ENCODE assay signal across 22 cellular contexts in genomic region chr19:35733180-35734125, GRCh38. TPM values are rescaled to one million over a fixed set of nuclear protein-coding genes. Genes with fewer than 3 reads are reported as not detected.
DNase-seq lines count a peak whose midpoint lies in the region; ATAC-seq and TF ChIP-seq lines count a peak whose summit lies in the region.
"Had no signal": no experiment of that assay in that cellular context is flagged by ENCODE, and none has a peak within 500 bp of the region (broad histone marks: within the 10 kb centered on the region; RNA-seq: fewer than 3 reads in every experiment).

No MANE protein-coding gene starts in this region.

- no peak overlapping the region for H3K4me2 ChIP-seq in GM23248 (ENCODE audit: unreplicated experiment)
- no peak overlapping the region for H3K4me2 ChIP-seq in neuronal stem cell (ENCODE audit: insufficient read depth, low read length, poor library complexity, severe bottlenecking)
- H3K4me2 ChIP-seq: neural progenitor cell, smooth muscle cell had no signal

- H3K4me1 ChIP-seq in GM23248 (ENCODE audit: insufficient read depth) (no peaks in the 10 kb centered on the region), neuronal stem cell (ENCODE audit: control insufficient read depth in 2 of 2, insufficient read depth in 1 of 2, low read depth in 1 of 2, low read length in 2 of 2) (no peaks in the 10 kb centered on the region), gastroesophageal sphincter (no peaks in the 10 kb centered on the region), endodermal cell (ENCODE audit: control insufficient read depth, insufficient read depth, low read length) (no peaks in the 10 kb centered on the region)
- H3K4me1 ChIP-seq: breast epithelium, neural progenitor cell had no signal

- TF ChIP-seq CTCF in gastroesophageal sphincter (IDR thresholded peaks at IDR 0.05) (no peak), endodermal cell (conservative IDR thresholded peaks at IDR 0.05) (no peak)

- TF ChIP-seq POLR2A in gastroesophageal sphincter (IDR thresholded peaks at IDR 0.05), result no peak

- H3K4me3 Mint-ChIP-seq in activated naive CD8-positive, alpha-beta T cell treated with anti-CD3 and anti-CD28 coated beads, Interleukin-2, amount 10 ng/mL, durations not matched to agents 7 days and 5 days, result no peak overlapping the region
- H3K4me3 Mint-ChIP-seq in endodermal cell, result no peak overlapping the region

- no peak overlapping the region for H2AK5ac ChIP-seq in neuronal stem cell (ENCODE audit: low read depth, low read length)

- H3K14ac ChIP-seq in neuronal stem cell (ENCODE audit: low read length), result no peak overlapping the region

- H4K8ac ChIP-seq in neuronal stem cell (ENCODE audit: low read depth, low read length), result peak overlapping the region; percentile 17

- no peaks in the 10 kb centered on the region for H3K79me2 ChIP-seq in GM23248 (ENCODE audit: insufficient read depth)

- H3K9me3 Mint-ChIP-seq in activated naive CD4-positive, alpha-beta T cell treated with anti-CD3 and anti-CD28 coated beads, Interleukin-2, amount 50 U/mL, for 72 hours, result no peaks in the 10 kb centered on the region
- H3K9me3 Mint-ChIP-seq in activated naive CD8-positive, alpha-beta T cell treated with anti-CD3 and anti-CD28 coated beads, Interleukin-2, amount 10 ng/mL, durations not matched to agents 7 days and 5 days, result no peaks in the 10 kb centered on the region
- no peaks in the 10 kb centered on the region for H3K9me3 Mint-ChIP-seq in endodermal cell
- H3K9me3 Mint-ChIP-seq: CD8-positive, alpha-beta memory T cell; neural progenitor cell had no signal

- no peak overlapping the region for H2BK15ac ChIP-seq in neuronal stem cell (ENCODE audit: low read length)

- H2BK120ac ChIP-seq in neuronal stem cell (ENCODE audit: low read depth, low read length), result no peak overlapping the region

- H3K9me3 ChIP-seq in GM23248 (ENCODE audit: low read depth) (no peaks in the 10 kb centered on the region), neuronal stem cell (replicated peaks in 1 of 2; ENCODE audit: control insufficient read depth in 2 of 2, insufficient read depth in 1 of 2, low read depth in 1 of 2, low read length in 2 of 2) (no peaks in the 10 kb centered on the region), gastroesophageal sphincter (no peaks in the 10 kb centered on the region), endodermal cell (ENCODE audit: control insufficient read depth, low read length) (no peaks in the 10 kb centered on the region)
- H3K9me3 ChIP-seq: breast epithelium had no signal

- H3K27ac Mint-ChIP-seq in activated naive CD4-positive, alpha-beta T cell treated with anti-CD3 and anti-CD28 coated beads, Interleukin-2, amount 50 U/mL, for 72 hours, result peak overlapping the region; percentile 57 to 93
- H3K27ac Mint-ChIP-seq in activated naive CD8-positive, alpha-beta T cell treated with anti-CD3 and anti-CD28 coated beads, Interleukin-2, amount 10 ng/mL, durations not matched to agents 7 days and 5 days, result peak overlapping the region; percentile 31
- no peak overlapping the region for H3K27ac Mint-ChIP-seq in endodermal cell
- H3K27ac Mint-ChIP-seq: neural progenitor cell had no signal

- peaks cover 10% of the 10 kb centered on the region for H3K4me1 Mint-ChIP-seq in activated naive CD8-positive, alpha-beta T cell treated with anti-CD3 and anti-CD28 coated beads, Interleukin-2, amount 10 ng/mL, durations not matched to agents 7 days and 5 days
- H3K4me1 Mint-ChIP-seq in endodermal cell, result no peaks in the 10 kb centered on the region
- H3K4me1 Mint-ChIP-seq: neural progenitor cell had no signal

- no peak overlapping the region for H4K91ac ChIP-seq in neuronal stem cell (ENCODE audit: low read depth, low read length, poor library complexity)

- H3K36me3 ChIP-seq in GM23248 (ENCODE audit: low read depth) (peaks cover 11% of the 10 kb centered on the region; the same call in 1 of the 2 replicates), neuronal stem cell (replicated peaks in 1 of 2; ENCODE audit: control insufficient read depth in 2 of 2, insufficient read depth in 2 of 2, low read length in 2 of 2) (peaks cover 74 to 98% of the 10 kb centered on the region in 2 donors), gastroesophageal sphincter (peaks cover 0 to 100% of the 10 kb centered on the region in 2 donors), endodermal cell (ENCODE audit: control insufficient read depth, insufficient read depth, low read length) (peaks cover 75% of the 10 kb centered on the region)
- H3K36me3 ChIP-seq: neural progenitor cell had no signal

- no peaks in the 10 kb centered on the region for H4K20me1 ChIP-seq in GM23248 (ENCODE audit: insufficient read depth)

- no peaks in the 10 kb centered on the region for H3K27me3 Mint-ChIP-seq in activated naive CD8-positive, alpha-beta T cell treated with anti-CD3 and anti-CD28 coated beads, Interleukin-2, amount 10 ng/mL, durations not matched to agents 7 days and 5 days
- no peaks in the 10 kb centered on the region for H3K27me3 Mint-ChIP-seq in endodermal cell (ENCODE audit: insufficient read depth)
- H3K27me3 Mint-ChIP-seq: CD8-positive, alpha-beta memory T cell had no signal

- in situ Hi-C loops in GM23248 (cut with MboI), result no loop called here

- H3K18ac ChIP-seq in neuronal stem cell (ENCODE audit: low read length), result no peak overlapping the region

- H3K79me1 ChIP-seq in neuronal stem cell (ENCODE audit: low read depth, low read length), result peaks cover 16% of the 10 kb centered on the region

- no peak overlapping the region for H2BK12ac ChIP-seq in neuronal stem cell (ENCODE audit: low read length)

- POLR2A ChIA-PET in activated naive CD8-positive, alpha-beta T cell treated with anti-CD3 and anti-CD28 coated beads, Interleukin-2, amount 10 ng/mL, durations not matched to agents 7 days and 5 days (lab: Charles Lee), result interaction anchor here (1.8 kb wide), 1 partner anchor 15 kb away, joined by 5 read pairs; no protein-coding TSS in a partner anchor

- H2BK5ac ChIP-seq in neuronal stem cell (ENCODE audit: low read length), result peak overlapping the region; percentile 66

- 85 to 87% methylated on average over 31 to 35 of the region's 35 CpGs for WGBS in GM23248 (ENCODE audit: low coverage in 1 of 2, low lambda C conversion rate in 2 of 2, missing lambda C conversion rate in 2 of 2), 2 experiments
- WGBS in neuronal stem cell (ENCODE audit: extremely low coverage in 2 of 2, insufficient read length in 2 of 2, insufficient replicate concordance in 1 of 2), 2 donors, result no CpG with 5 or more reads among the region's 35 CpGs
- WGBS in gastroesophageal sphincter (ENCODE audit: low coverage in 1 of 2), 2 donors, result 84% methylated on average over 12 of the region's 35 CpGs; no CpG with 5 or more reads in 1 of the 2 donors
- WGBS in endodermal cell (ENCODE audit: insufficient coverage in 1 of 2, insufficient read length in 1 of 2), 2 experiments, result 97 to 98% methylated on average over 15 to 32 of the region's 35 CpGs

- H3K4me3 ChIP-seq in GM23248, result no peak overlapping the region
- H3K4me3 ChIP-seq in neuronal stem cell (ENCODE audit: low read length in 2 of 2), result no peak overlapping the region
- H3K4me3 ChIP-seq in gastroesophageal sphincter, result no peak overlapping the region
- H3K4me3 ChIP-seq in endodermal cell (ENCODE audit: low read length), result no peak overlapping the region
- H3K4me3 ChIP-seq: breast epithelium, neural progenitor cell, smooth muscle cell had no signal

- H3K27ac ChIP-seq in GM23248, result no peak overlapping the region
- no peak overlapping the region for H3K27ac ChIP-seq in neuronal stem cell (replicated peaks; ENCODE audit: low read length)
- no peak overlapping the region for H3K27ac ChIP-seq in gastroesophageal sphincter
- no peak overlapping the region for H3K27ac ChIP-seq in endodermal cell (ENCODE audit: low read depth, low read length)
- H3K27ac ChIP-seq: breast epithelium, epithelial cell of prostate, neural progenitor cell had no signal

- TF ChIP-seq EP300 in gastroesophageal sphincter (IDR thresholded peaks at IDR 0.05), result no peak

- H3F3A ChIP-seq in GM23248 (ENCODE audit: insufficient read depth), result 0 out of 2 replicates have a peak, but pooled peaks cover 6% of the 10 kb centered on the region

- H3K27me3 ChIP-seq in GM23248 (replicated peaks; ENCODE audit: insufficient read depth) (no peaks in the 10 kb centered on the region), neuronal stem cell (ENCODE audit: control insufficient read depth in 3 of 3, insufficient read depth in 3 of 3, low read depth in 1 of 3, low read length in 3 of 3) (no peaks in the 10 kb centered on the region), gastroesophageal sphincter (no peaks in the 10 kb centered on the region), endodermal cell (ENCODE audit: control insufficient read depth, insufficient read depth, low read length, poor library complexity, severe bottlenecking) (no peaks in the 10 kb centered on the region)
- H3K27me3 ChIP-seq: breast epithelium, neural progenitor cell had no signal

- H2AFZ ChIP-seq in GM23248, result no peak overlapping the region
- no peak overlapping the region for H2AFZ ChIP-seq in neuronal stem cell (ENCODE audit: low read length)
- H2AFZ ChIP-seq: neural progenitor cell had no signal

- H3K36me3 Mint-ChIP-seq in activated naive CD4-positive, alpha-beta T cell treated with anti-CD3 and anti-CD28 coated beads, Interleukin-2, amount 50 U/mL, for 72 hours, result peaks cover 20 to 24% of the 10 kb centered on the region in 2 donors
- peaks cover 11% of the 10 kb centered on the region for H3K36me3 Mint-ChIP-seq in activated naive CD8-positive, alpha-beta T cell treated with anti-CD3 and anti-CD28 coated beads, Interleukin-2, amount 10 ng/mL, durations not matched to agents 7 days and 5 days
- H3K36me3 Mint-ChIP-seq in endodermal cell (ENCODE audit: low read depth), result peaks cover 73% of the 10 kb centered on the region

- ATAC-seq in activated naive CD4-positive, alpha-beta T cell treated with anti-CD3 and anti-CD28 coated beads, Interleukin-2, amount 50 U/mL, for 72 hours, result no peak
- ATAC-seq in activated naive CD8-positive, alpha-beta T cell treated with anti-CD3 and anti-CD28 coated beads, Interleukin-2, amount 10 ng/mL, durations not matched to agents 7 days and 5 days (ENCODE audit: low read depth), result no peak
- no peak for ATAC-seq in gastroesophageal sphincter
- ATAC-seq in GM19328 (IDR thresholded peaks at IDR 0.05; ENCODE audit: unreplicated experiment), result no peak

- H3K9ac ChIP-seq in GM23248 (no peak overlapping the region), neuronal stem cell (ENCODE audit: low read depth, low read length, poor library complexity) (peak overlapping the region; percentile 60), endodermal cell (ENCODE audit: extremely low read depth, low read length, poor library complexity, severe bottlenecking) (no peak overlapping the region)
- H3K9ac ChIP-seq: neural progenitor cell had no signal

- H3K4ac ChIP-seq in neuronal stem cell (ENCODE audit: low read length), result no peak overlapping the region

- no peaks in the 10 kb centered on the region for H3K9me2 ChIP-seq in GM23248 (ENCODE audit: insufficient read depth)

- peak overlapping the region; percentile 20 for H3K23ac ChIP-seq in neuronal stem cell (ENCODE audit: low read depth, low read length, poor library complexity)

- DNase-seq in activated naive CD4-positive, alpha-beta T cell treated with anti-CD3 and anti-CD28 coated beads, Interleukin-2, amount 50 U/mL, for 72 hours (ENCODE audit: low spot score in 2 of 2), result no peak
- DNase-seq in activated naive CD4-positive, alpha-beta T cell (lab: John Stamatoyannopoulos, UW), result no peak
- DNase-seq in GM23248, result peak; percentile 24
- DNase-seq in activated naive CD8-positive, alpha-beta T cell treated with anti-CD3 and anti-CD28 coated beads, Interleukin-2, amount 10 ng/mL, durations not matched to agents 7 days and 5 days, result no peak
- DNase-seq in neuronal stem cell (ENCODE audit: low spot score), result no peak
- no peak for DNase-seq in endodermal cell
- DNase-seq: activated CD4-positive, alpha-beta T cell treated with anti-CD3 and anti-CD28 coated beads, Interleukin-2, amount 50 U/mL, for 1 hour; CD8-positive, alpha-beta memory T cell; dermis blood vessel endothelial cell; DND-41; hypothalamus; midbrain; NCI-H1105 treated with DMSO at 0.1 percent for 48 hours; NCI-H510A; RPMI8226; stimulated activated CD4-positive, alpha-beta T cell treated with anti-CD3 and anti-CD28 coated beads, Interleukin-4, amount 100 ng/mL, for 24 hours had no signal

RNA-seq across cellular contexts. Expression of gene IGFLR1, which starts 8.8 kb away (rescaled TPM):
- total RNA-seq in activated naive CD4-positive, alpha-beta T cell treated with anti-CD3 and anti-CD28 coated beads, Interleukin-2, amount 50 U/mL, for 72 hours, result 100 to 1,000 TPM in 1 of 2 donors, 10 to 100 TPM in 1; 74.6 to 245 TPM
- total RNA-seq in GM23248 (2014; rRNA removed; shearing (Covaris generic)), result 1.4 TPM in 1 of 2 replicates, not detected in the other
- polyA plus RNA-seq in GM23248 (2016; fragmentation: Nextera tagmentation; extraction: Ambion mirVana), result 3.2 and 3.3 TPM in 2 replicates
- total RNA-seq in activated naive CD8-positive, alpha-beta T cell treated with anti-CD3 and anti-CD28 coated beads, Interleukin-2, amount 10 ng/mL, durations not matched to agents 7 days and 5 days, result 10 to 100 TPM; 63.0 to 63.4 TPM
- 9.7 TPM for polyA plus RNA-seq in neuronal stem cell (2013, experiment 1 of 2)
- 9.4 TPM for polyA plus RNA-seq in neuronal stem cell (2013, experiment 2 of 2)
- total RNA-seq in gastroesophageal sphincter, result 10 to 100 TPM in 1 of 4 donors, 1 to 10 TPM in 3; 4.6 to 14.3 (median 6.7) TPM
- 1 to 10 TPM; 4.6 to 7.1 TPM for total RNA-seq in endodermal cell
- 9.0 TPM for polyA plus RNA-seq in endodermal cell (2013, experiment 1 of 2)
- polyA plus RNA-seq in endodermal cell (2013, experiment 2 of 2), result 6.1 TPM

RNA-seq across cellular contexts. Expression of gene U2AF1L4, which starts 11.8 kb away (rescaled TPM):
- total RNA-seq in activated naive CD4-positive, alpha-beta T cell treated with anti-CD3 and anti-CD28 coated beads, Interleukin-2, amount 50 U/mL, for 72 hours, result 10 to 100 TPM; 33.8 to 69.0 TPM
- 10.7 and 18.8 TPM in 2 replicates for total RNA-seq in GM23248 (2014; rRNA removed; shearing (Covaris generic))
- 23.1 and 25.3 TPM in 2 replicates for polyA plus RNA-seq in GM23248 (2016; fragmentation: Nextera tagmentation; extraction: Ambion mirVana)
- 10 to 100 TPM; 31.9 to 33.1 TPM for total RNA-seq in activated naive CD8-positive, alpha-beta T cell treated with anti-CD3 and anti-CD28 coated beads, Interleukin-2, amount 10 ng/mL, durations not matched to agents 7 days and 5 days
- polyA plus RNA-seq in neuronal stem cell (2013, experiment 1 of 2), result 13.5 TPM
- 14.3 TPM for polyA plus RNA-seq in neuronal stem cell (2013, experiment 2 of 2)
- total RNA-seq in gastroesophageal sphincter (10 to 100 TPM in 3 of 4 donors, 1 to 10 TPM in 1; 7.5 to 29.3 (median 23.7) TPM), endodermal cell (10 to 100 TPM; 17.3 to 23.2 TPM)
- 20.7 TPM for polyA plus RNA-seq in endodermal cell (2013, experiment 1 of 2)
- 16.6 TPM for polyA plus RNA-seq in endodermal cell (2013, experiment 2 of 2)

RNA-seq across cellular contexts. Expression of gene PSENEN, which starts 12.0 kb away (rescaled TPM):
- total RNA-seq in activated naive CD4-positive, alpha-beta T cell treated with anti-CD3 and anti-CD28 coated beads, Interleukin-2, amount 50 U/mL, for 72 hours, result 10 to 100 TPM; 43.2 to 49.4 TPM
- total RNA-seq in GM23248 (2014; rRNA removed; shearing (Covaris generic)), result 15.7 and 21.6 TPM in 2 replicates
- 99.7 and 108 TPM in 2 replicates for polyA plus RNA-seq in GM23248 (2016; fragmentation: Nextera tagmentation; extraction: Ambion mirVana)
- 10 to 100 TPM; 35.7 to 36.3 TPM for total RNA-seq in activated naive CD8-positive, alpha-beta T cell treated with anti-CD3 and anti-CD28 coated beads, Interleukin-2, amount 10 ng/mL, durations not matched to agents 7 days and 5 days
- 84.6 TPM for polyA plus RNA-seq in neuronal stem cell (2013, experiment 1 of 2)
- 82.8 TPM for polyA plus RNA-seq in neuronal stem cell (2013, experiment 2 of 2)
- total RNA-seq in gastroesophageal sphincter (10 to 100 TPM; 20.4 to 35.7 (median 29.5) TPM), endodermal cell (100 to 1,000 TPM; 101 to 109 TPM)
- polyA plus RNA-seq in endodermal cell (2013, experiment 1 of 2), result 76.8 TPM
- polyA plus RNA-seq in endodermal cell (2013, experiment 2 of 2), result 65.3 TPM

RNA-seq across cellular contexts. Expression of gene LIN37, which starts 14.9 kb away (rescaled TPM):
- total RNA-seq in activated naive CD4-positive, alpha-beta T cell treated with anti-CD3 and anti-CD28 coated beads, Interleukin-2, amount 50 U/mL, for 72 hours, result 10 to 100 TPM; 11.2 to 25.0 TPM
- 12.0 and 12.3 TPM in 2 replicates for total RNA-seq in GM23248 (2014; rRNA removed; shearing (Covaris generic))
- 9.5 and 9.7 TPM in 2 replicates for polyA plus RNA-seq in GM23248 (2016; fragmentation: Nextera tagmentation; extraction: Ambion mirVana)
- total RNA-seq in activated naive CD8-positive, alpha-beta T cell treated with anti-CD3 and anti-CD28 coated beads, Interleukin-2, amount 10 ng/mL, durations not matched to agents 7 days and 5 days, result 10 to 100 TPM; 18.3 to 22.4 TPM
- polyA plus RNA-seq in neuronal stem cell (2013, experiment 1 of 2), result 5.9 TPM
- polyA plus RNA-seq in neuronal stem cell (2013, experiment 2 of 2), result 5.2 TPM
- 10 to 100 TPM; 14.4 to 29.4 (median 18.7) TPM for total RNA-seq in gastroesophageal sphincter
- 1 to 10 TPM; 6.6 to 7.6 TPM for total RNA-seq in endodermal cell
- 11.6 TPM for polyA plus RNA-seq in endodermal cell (2013, experiment 1 of 2)
- polyA plus RNA-seq in endodermal cell (2013, experiment 2 of 2), result 10.4 TPM

RNA-seq across cellular contexts. Expression of gene KMT2B, which starts 15.7 kb away (rescaled TPM):
- total RNA-seq in activated naive CD4-positive, alpha-beta T cell treated with anti-CD3 and anti-CD28 coated beads, Interleukin-2, amount 50 U/mL, for 72 hours, result 100 to 1,000 TPM in 1 of 2 donors, 10 to 100 TPM in 1; 54.6 to 200 TPM
- total RNA-seq in GM23248 (2014; rRNA removed; shearing (Covaris generic)), result 6.8 and 7.5 TPM in 2 replicates
- 4.0 and 4.1 TPM in 2 replicates for polyA plus RNA-seq in GM23248 (2016; fragmentation: Nextera tagmentation; extraction: Ambion mirVana)
- total RNA-seq in activated naive CD8-positive, alpha-beta T cell treated with anti-CD3 and anti-CD28 coated beads, Interleukin-2, amount 10 ng/mL, durations not matched to agents 7 days and 5 days, result 10 to 100 TPM; 74.6 to 75.9 TPM
- polyA plus RNA-seq in neuronal stem cell (2013, experiment 1 of 2), result 11.4 TPM
- 11.1 TPM for polyA plus RNA-seq in neuronal stem cell (2013, experiment 2 of 2)
- total RNA-seq in gastroesophageal sphincter (10 to 100 TPM in 3 of 4 donors, 1 to 10 TPM in 1; 7.7 to 27.0 (median 17.5) TPM), endodermal cell (10 to 100 TPM; 48.1 to 54.0 TPM)
- polyA plus RNA-seq in endodermal cell (2013, experiment 1 of 2), result 35.3 TPM
- 28.0 TPM for polyA plus RNA-seq in endodermal cell (2013, experiment 2 of 2)

Comparison
In these comparisons a context has a peak if more than half of its experiments do, and no peak if none do; other contexts are left out.
1. RNA of gene IGFLR1, which starts 8.8 kb away (total RNA-seq): 74.6 to 245 TPM in activated naive CD4-positive, alpha-beta T cell treated with anti-CD3 and anti-CD28 coated beads, Interleukin-2, amount 50 U/mL, for 72 hours and 63.0 to 63.4 TPM in activated naive CD8-positive, alpha-beta T cell treated with anti-CD3 and anti-CD28 coated beads, Interleukin-2, amount 10 ng/mL, durations not matched to agents 7 days and 5 days; 4.6 to 14.3 TPM in gastroesophageal sphincter, 4.6 to 7.1 TPM in endodermal cell and 1.4 TPM in GM23248; every median in the first group is over 4 times any median in the second.